In genomic region chr11:102620858-102621561, GRCh38 we compare ENCODE assay signal across 12 cellular contexts. TPM values are rescaled to one million over a fixed set of nuclear protein-coding genes. Genes with fewer than 3 reads are reported as not detected.
A peak's percentile ranks its signal among the peaks of the same experiment; 100 is the strongest.
DNase-seq lines count a peak whose midpoint lies in the region; ATAC-seq and TF ChIP-seq lines count a peak whose summit lies in the region.
"Had no signal": no experiment of that assay in that cellular context is flagged by ENCODE, and none has a peak within 500 bp of the region (broad histone marks: within the 10 kb centered on the region; RNA-seq: fewer than 3 reads in every experiment).

No MANE protein-coding gene starts in this region.

- no peak overlapping the region for H3K4me3 Mint-ChIP-seq in osteocyte (ENCODE audit: unreplicated experiment)
- H3K4me3 Mint-ChIP-seq in activated CD4-positive, alpha-beta T cell treated with anti-CD3 and anti-CD28 coated beads, Interleukin-2, amount 10 ng/mL, durations not matched to agents 7 days and 5 days: no peak overlapping the region
- H3K4me3 Mint-ChIP-seq: IgD-negative memory B cell, neural crest cell had no signal

- no peak overlapping the region for H3K27ac Mint-ChIP-seq in osteocyte (ENCODE audit: unreplicated experiment)
- H3K27ac Mint-ChIP-seq in activated CD4-positive, alpha-beta T cell treated with anti-CD3 and anti-CD28 coated beads, Interleukin-2, amount 10 ng/mL, durations not matched to agents 7 days and 5 days: no peak overlapping the region
- H3K27ac Mint-ChIP-seq: IgD-negative memory B cell had no signal

- POLR2A ChIA-PET in activated CD4-positive, alpha-beta T cell treated with anti-CD3 and anti-CD28 coated beads, Interleukin-2, amount 10 ng/mL, durations not matched to agents 7 days and 5 days (lab: Charles Lee): no interaction called here

- no peak for TF ChIP-seq CTCF in osteocyte (IDR thresholded peaks at IDR 0.05)

- CTCF ChIA-PET in activated CD4-positive, alpha-beta T cell treated with anti-CD3 and anti-CD28 coated beads, Interleukin-2, amount 10 ng/mL, durations not matched to agents 7 days and 5 days (lab: Charles Lee): no interaction called here

- ATAC-seq in GM18505 (IDR thresholded peaks at IDR 0.05; ENCODE audit: unreplicated experiment): peak; percentile 59
- peak; percentile 65 for ATAC-seq in GM21786 (IDR thresholded peaks at IDR 0.05; ENCODE audit: unreplicated experiment)
- no peak for ATAC-seq in HG02642 (IDR thresholded peaks at IDR 0.05; ENCODE audit: poor library complexity, unreplicated experiment)
- ATAC-seq in GM18873 (IDR thresholded peaks at IDR 0.05; ENCODE audit: low FRiP score, unreplicated experiment): no peak
- ATAC-seq: activated CD4-positive, CD25-positive, alpha-beta regulatory T cell treated with anti-CD3 and anti-CD28 coated beads, Interleukin-2, amount 50 U/mL, for 24 hours had no signal

- H3K27me3 Mint-ChIP-seq in osteocyte (ENCODE audit: unreplicated experiment): no peaks in the 10 kb centered on the region
- H3K27me3 Mint-ChIP-seq in activated CD4-positive, alpha-beta T cell treated with anti-CD3 and anti-CD28 coated beads, Interleukin-2, amount 10 ng/mL, durations not matched to agents 7 days and 5 days: peaks cover 5% of the 10 kb centered on the region

- no peaks in the 10 kb centered on the region for H3K9me3 Mint-ChIP-seq in osteocyte (ENCODE audit: unreplicated experiment)
- no peaks in the 10 kb centered on the region for H3K9me3 Mint-ChIP-seq in activated CD4-positive, alpha-beta T cell treated with anti-CD3 and anti-CD28 coated beads, Interleukin-2, amount 10 ng/mL, durations not matched to agents 7 days and 5 days
- H3K9me3 Mint-ChIP-seq: IgD-negative memory B cell, neural crest cell had no signal

- peaks cover 6% of the 10 kb centered on the region for H3K4me1 Mint-ChIP-seq in osteocyte (ENCODE audit: unreplicated experiment)
- no peaks in the 10 kb centered on the region for H3K4me1 Mint-ChIP-seq in activated CD4-positive, alpha-beta T cell treated with anti-CD3 and anti-CD28 coated beads, Interleukin-2, amount 10 ng/mL, durations not matched to agents 7 days and 5 days
- H3K4me1 Mint-ChIP-seq: IgD-negative memory B cell had no signal

- DNase-seq in NCI-H69 (lab: John Stamatoyannopoulos, UW) (peak; percentile 12), glomerular endothelial cell (ENCODE audit: extremely low read depth, low read depth, low spot score) (peak; percentile 18), osteocyte (ENCODE audit: extremely low spot score, unreplicated experiment) (no peak)
- no peak for DNase-seq in activated CD4-positive, alpha-beta T cell treated with anti-CD3 and anti-CD28 coated beads, Interleukin-2, amount 10 ng/mL, durations not matched to agents 7 days and 5 days
- DNase-seq: heart right ventricle had no signal

- no peak for TF ChIP-seq POLR2A in GM18505 (IDR thresholded peaks at IDR 0.05; ENCODE audit: borderline replicate concordance, extremely low read depth, insufficient read depth, insufficient read length)

- no peaks in the 10 kb centered on the region for H3K36me3 Mint-ChIP-seq in osteocyte (ENCODE audit: unreplicated experiment)
- no peaks in the 10 kb centered on the region for H3K36me3 Mint-ChIP-seq in activated CD4-positive, alpha-beta T cell treated with anti-CD3 and anti-CD28 coated beads, Interleukin-2, amount 10 ng/mL, durations not matched to agents 7 days and 5 days (ENCODE audit: low read depth)
- H3K36me3 Mint-ChIP-seq: IgD-negative memory B cell had no signal

RNA-seq across cellular contexts. Expression of gene MMP20, which starts 4.1 kb away (rescaled TPM):
- total RNA-seq in glomerular endothelial cell (not detected in 2 replicates), osteocyte (not detected in 2 replicates)
- total RNA-seq in activated CD4-positive, alpha-beta T cell treated with anti-CD3 and anti-CD28 coated beads, Interleukin-2, amount 10 ng/mL, durations not matched to agents 7 days and 5 days: not detected
- total RNA-seq: heart right ventricle, neural crest cell had no signal

Comparison
In these comparisons a context has a peak if more than half of its experiments do, and no peak if none do; other contexts are left out.
1. ATAC-seq: peak in GM18505 (single experiment) and GM21786 (single experiment); none in HG02642 (single experiment) and GM18873 (single experiment).
2. DNase-seq: peak in NCI-H69 (single experiment) and glomerular endothelial cell (single experiment); none in osteocyte (single experiment) and activated CD4-positive, alpha-beta T cell treated with anti-CD3 and anti-CD28 coated beads, Interleukin-2, amount 10 ng/mL, durations not matched to agents 7 days and 5 days (single experiment).